ENCODE assay signal across 33 cellular contexts in genomic region chr5:36792560-36793180, GRCh38.
"Had no signal": no experiment of that assay in that cellular context is flagged by ENCODE, and none has a peak within 500 bp of the region (broad histone marks: within the 10 kb centered on the region; RNA-seq: fewer than 3 reads in every experiment).

No MANE protein-coding gene starts in this region.

- H3K9me3 ChIP-seq: ascending aorta had no signal

- H3K36me3 ChIP-seq: ascending aorta, cardiac muscle cell had no signal

- H2AFZ ChIP-seq: PC-9 had no signal

- H3K9me3 Mint-ChIP-seq: activated CD4-positive, alpha-beta memory T cell treated with anti-CD3 and anti-CD28 coated beads, Interleukin-2, amount 10 ng/mL, durations not matched to agents 7 days and 5 days; activated naive CD8-positive, alpha-beta T cell treated with anti-CD3 and anti-CD28 coated beads for 36 hours; activated T-cell treated with anti-CD3 and anti-CD28 coated beads, Interleukin-2, amount 50 U/mL, for 72 hours; activated T-helper 17 cell treated with anti-CD3 and anti-CD28 coated beads, Interleukin-2, amount 50 U/mL, for 72 hours; central memory CD8-positive, alpha-beta T cell had no signal

- H3K4me2 ChIP-seq: PC-9 had no signal

- H3K4me1 Mint-ChIP-seq: activated CD4-positive, alpha-beta memory T cell treated with anti-CD3 and anti-CD28 coated beads, Interleukin-2, amount 10 ng/mL, durations not matched to agents 7 days and 5 days; activated naive CD8-positive, alpha-beta T cell treated with anti-CD3 and anti-CD28 coated beads for 36 hours; activated T-helper 17 cell treated with anti-CD3 and anti-CD28 coated beads, Interleukin-2, amount 50 U/mL, for 72 hours; central memory CD8-positive, alpha-beta T cell had no signal

- ATAC-seq: activated T-cell treated with anti-CD3 and anti-CD28 coated beads, Interleukin-2, amount 50 U/mL, for 72 hours; activated T-helper 17 cell treated with anti-CD3 and anti-CD28 coated beads, Interleukin-2, amount 50 U/mL, for 72 hours; Right ventricle myocardium inferior had no signal

- H3K4me3 ChIP-seq: ascending aorta, cardiac muscle cell, PC-9 had no signal

- H3K36me3 Mint-ChIP-seq: activated naive CD8-positive, alpha-beta T cell treated with anti-CD3 and anti-CD28 coated beads for 36 hours had no signal

- DNase-seq: activated CD4-positive, alpha-beta memory T cell treated with anti-CD3 and anti-CD28 coated beads, Interleukin-2, amount 10 ng/mL, durations not matched to agents 7 days and 5 days; activated CD4-positive, alpha-beta T cell treated with anti-CD3 and anti-CD28 coated beads for 1 hour; activated CD4-positive, alpha-beta T cell treated with anti-CD3 and anti-CD28 coated beads for 48 hours; activated CD4-positive, CD25-positive, alpha-beta regulatory T cell; activated effector memory CD4-positive, alpha-beta T cell treated with anti-CD3 and anti-CD28 coated beads, Interleukin-2, amount 50 U/mL, for 16 hours; activated naive CD4-positive, alpha-beta T cell; activated naive CD4-positive, alpha-beta T cell treated with anti-CD3 and anti-CD28 coated beads, Interleukin-2, amount 50 U/mL, for 16 hours; activated naive CD8-positive, alpha-beta T cell treated with anti-CD3 and anti-CD28 coated beads for 36 hours; activated T-cell treated with anti-CD3 and anti-CD28 coated beads, Interleukin-2, amount 50 U/mL, for 1 hour; activated T-cell treated with anti-CD3 and anti-CD28 coated beads, Interleukin-2, amount 50 U/mL, for 72 hours; amniotic stem cell; Karpas-422; KBM-7; NCI-H1105; NCI-H1417 treated with DMSO at 0.1 percent for 48 hours; NCI-H187 treated with DMSO at 0.1 percent for 48 hours; NCI-H2081; NCI-H226; NCI-H446 treated with DMSO at 0.1 percent for 48 hours; NCI-H524; PC-9; SIG-M5; SW 1271; T-helper 1 cell; T-helper 2 cell; T-helper 9 cell had no signal

- H3K27ac Mint-ChIP-seq: activated CD4-positive, alpha-beta memory T cell treated with anti-CD3 and anti-CD28 coated beads, Interleukin-2, amount 10 ng/mL, durations not matched to agents 7 days and 5 days; activated naive CD8-positive, alpha-beta T cell treated with anti-CD3 and anti-CD28 coated beads for 36 hours; activated T-cell treated with anti-CD3 and anti-CD28 coated beads, Interleukin-2, amount 50 U/mL, for 72 hours; activated T-helper 17 cell treated with anti-CD3 and anti-CD28 coated beads, Interleukin-2, amount 50 U/mL, for 72 hours had no signal

- H3K4me3 Mint-ChIP-seq: activated CD4-positive, alpha-beta memory T cell treated with anti-CD3 and anti-CD28 coated beads, Interleukin-2, amount 10 ng/mL, durations not matched to agents 7 days and 5 days; activated naive CD8-positive, alpha-beta T cell treated with anti-CD3 and anti-CD28 coated beads for 36 hours; activated T-cell treated with anti-CD3 and anti-CD28 coated beads, Interleukin-2, amount 50 U/mL, for 72 hours; activated T-helper 17 cell treated with anti-CD3 and anti-CD28 coated beads, Interleukin-2, amount 50 U/mL, for 72 hours; central memory CD8-positive, alpha-beta T cell had no signal

- H3K27me3 ChIP-seq: ascending aorta, cardiac muscle cell had no signal

- H3K27ac ChIP-seq: ascending aorta, cardiac muscle cell, PC-9, RWPE1, VCaP had no signal

- H3K4me1 ChIP-seq: ascending aorta had no signal
